ENCODE assay signal across 7 cellular contexts in genomic region chr1:208101661-208102431, GRCh38.
DNase-seq lines count a peak whose midpoint lies in the region; ATAC-seq, FAIRE-seq and TF ChIP-seq lines count a peak whose summit lies in the region.

No MANE protein-coding gene starts in this region.

- FAIRE-seq in small intestine (lab: Jason Lieb, UNC), result no peak

- H3K4me2 ChIP-seq in MM.1S (ENCODE audit: low read depth, low read length), result no peak overlapping the region

- H3F3A ChIP-seq in MM.1S (ENCODE audit: insufficient read depth, low read length), result no peaks in the 10 kb centered on the region

- TF ChIP-seq EP300 in sigmoid colon (IDR thresholded peaks at IDR 0.05), result no peak

- H3K4me3 ChIP-seq in heart left ventricle (no peak overlapping the region), small intestine (ENCODE audit: low read depth in 1 of 2, low read length in 2 of 2) (no peak overlapping the region), sigmoid colon (no peak overlapping the region), MM.1S (ENCODE audit: low read length) (no peak overlapping the region)

- no peaks in the 10 kb centered on the region for H4K20me1 ChIP-seq in MM.1S (ENCODE audit: insufficient read depth, low read length)

- H3K36me3 ChIP-seq in heart left ventricle (peaks cover 0 to 24% (median 14%) of the 10 kb centered on the region in 9 donors), small intestine (ENCODE audit: control insufficient read depth in 2 of 2, insufficient read depth in 2 of 2, low read length in 2 of 2) (peaks cover 0 to 4% of the 10 kb centered on the region in 2 donors), sigmoid colon (no peaks in the 10 kb centered on the region), MM.1S (replicated peaks; ENCODE audit: insufficient read depth, low read length) (no peaks in the 10 kb centered on the region)

- H3K79me2 ChIP-seq in MM.1S (ENCODE audit: low read length), result no peaks in the 10 kb centered on the region

- ATAC-seq in heart left ventricle, result peak; percentile 39 to 76 (median 64)

- WGBS in heart left ventricle, 4 donors, result 54 to 74% (median 59%) methylated on average over 9 to 11 of the region's 11 CpGs
- 18 to 46% (median 32%) methylated on average over 11 of the region's 11 CpGs for WGBS in small intestine, 3 donors
- 25 to 61% methylated on average over 11 of the region's 11 CpGs for WGBS in sigmoid colon, 2 donors

- intact Hi-C loops in heart left ventricle (cut with DNase I), result no loop called here
- intact Hi-C loops in sigmoid colon (cut with DNase I), result no loop called here

- TF ChIP-seq POLR2A in heart left ventricle (IDR thresholded peaks at IDR 0.05) (no peak), sigmoid colon (IDR thresholded peaks at IDR 0.05) (no peak)

- peaks cover 0 to 44% (median 19%) of the 10 kb centered on the region in 12 donors for H3K4me1 ChIP-seq in heart left ventricle
- H3K4me1 ChIP-seq in small intestine (ENCODE audit: control insufficient read depth in 2 of 2, insufficient read depth in 1 of 2, low read depth in 1 of 2, low read length in 1 of 2), result peaks cover 7 to 14% of the 10 kb centered on the region in 2 donors
- H3K4me1 ChIP-seq in sigmoid colon, result peaks cover 0 to 8% (median 0%) of the 10 kb centered on the region in 4 donors
- H3K4me1 ChIP-seq in MM.1S (ENCODE audit: low read length), result no peaks in the 10 kb centered on the region

- H3K9me3 ChIP-seq in heart left ventricle (no peaks in the 10 kb centered on the region), small intestine (ENCODE audit: control insufficient read depth, low read depth) (no peaks in the 10 kb centered on the region), sigmoid colon (no peaks in the 10 kb centered on the region), MM.1S (replicated peaks; ENCODE audit: insufficient read depth, low read length) (no peaks in the 10 kb centered on the region)

- H3K27me3 ChIP-seq in heart left ventricle (no peaks in the 10 kb centered on the region), small intestine (ENCODE audit: control insufficient read depth in 2 of 2, insufficient read depth in 2 of 2, low read length in 2 of 2) (no peaks in the 10 kb centered on the region), sigmoid colon (no peaks in the 10 kb centered on the region), MM.1S (replicated peaks; ENCODE audit: insufficient read depth, low read length) (no peaks in the 10 kb centered on the region)

- H3K9ac ChIP-seq in MM.1S (ENCODE audit: low read length), result no peak overlapping the region

- no peak for TF ChIP-seq CTCF in heart left ventricle (IDR thresholded peaks at IDR 0.05)
- no peak for TF ChIP-seq CTCF in sigmoid colon (IDR thresholded peaks at IDR 0.05)
- no peak for TF ChIP-seq CTCF in MM.1S (IDR thresholded peaks at IDR 0.05; ENCODE audit: low read length)

- DNase-seq in NCI-H146 treated with DMSO at 0.1 percent for 48 hours (lab: John Stamatoyannopoulos, UW; ENCODE audit: unreplicated experiment), result peak; percentile 67
- peak; percentile 91 for DNase-seq in SHP77 (lab: John Stamatoyannopoulos, UW)
- peak in 4 of 5 donors; percentile 41 to 65 (median 56) for DNase-seq in heart left ventricle
- peak; percentile 89 for DNase-seq in small intestine
- DNase-seq in RPMI8226, result no peak
- no peak for DNase-seq in sigmoid colon
- no peak for DNase-seq in MM.1S

- H3K27ac ChIP-seq in heart left ventricle, result peak overlapping the region in 2 of 12 donors; percentile 22 to 49
- no peak overlapping the region for H3K27ac ChIP-seq in small intestine (ENCODE audit: low read depth in 1 of 2, low read length in 1 of 2)
- H3K27ac ChIP-seq in sigmoid colon, result no peak overlapping the region
- no peak overlapping the region for H3K27ac ChIP-seq in MM.1S (ENCODE audit: low read length)

- H2AFZ ChIP-seq in MM.1S (ENCODE audit: low read length), result no peak overlapping the region

- no peaks in the 10 kb centered on the region for H3K9me2 ChIP-seq in MM.1S (replicated peaks; ENCODE audit: insufficient read depth, low read length)

Comparison
In these comparisons a context has a peak if more than half of its experiments do, and no peak if none do; other contexts are left out.
1. DNase-seq: peak in NCI-H146 treated with DMSO at 0.1 percent for 48 hours (single experiment), SHP77 (2 of 2), heart left ventricle (4 of 5) and small intestine (single experiment); none in RPMI8226 (single experiment), sigmoid colon (single experiment) and MM.1S (single experiment).